Comparison of ENCODE assay signal across 1 cellular context in genomic region chr14:50659327-50659974, GRCh38.
TF ChIP-seq lines count a peak whose summit lies in the region.

No MANE protein-coding gene starts in this region.

TF ChIP-seq in A549, 52 proteins besides CTCF, POLR2A, EP300 and RAD21 (continued from another document):
- TF ChIP-seq, protein P1, sequence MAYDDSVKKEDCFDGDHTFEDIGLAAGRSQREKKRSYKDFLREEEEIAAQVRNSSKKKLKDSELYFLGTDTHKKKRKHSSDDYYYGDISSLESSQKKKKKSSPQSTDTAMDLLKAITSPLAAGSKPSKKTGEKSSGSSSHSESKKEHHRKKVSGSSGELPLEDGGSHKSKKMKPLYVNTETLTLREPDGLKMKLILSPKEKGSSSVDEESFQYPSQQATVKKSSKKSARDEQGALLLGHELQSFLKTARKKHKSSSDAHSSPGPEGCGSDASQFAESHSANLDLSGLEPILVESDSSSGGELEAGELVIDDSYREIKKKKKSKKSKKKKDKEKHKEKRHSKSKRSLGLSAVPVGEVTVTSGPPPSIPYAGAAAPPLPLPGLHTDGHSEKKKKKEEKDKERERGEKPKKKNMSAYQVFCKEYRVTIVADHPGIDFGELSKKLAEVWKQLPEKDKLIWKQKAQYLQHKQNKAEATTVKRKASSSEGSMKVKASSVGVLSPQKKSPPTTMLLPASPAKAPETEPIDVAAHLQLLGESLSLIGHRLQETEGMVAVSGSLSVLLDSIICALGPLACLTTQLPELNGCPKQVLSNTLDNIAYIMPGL (CRISPR knock-in tag; IDR thresholded peaks at IDR 0.05; ENCODE audit: borderline replicate concordance), result no peak
- no peak for TF ChIP-seq TFCP2L1 (CRISPR knock-in tag; IDR thresholded peaks at IDR 0.05)
- TF ChIP-seq MAFK (IDR thresholded peaks at IDR 0.05; ENCODE audit: partially characterized antibody), result no peak
- TF ChIP-seq, protein P2, sequence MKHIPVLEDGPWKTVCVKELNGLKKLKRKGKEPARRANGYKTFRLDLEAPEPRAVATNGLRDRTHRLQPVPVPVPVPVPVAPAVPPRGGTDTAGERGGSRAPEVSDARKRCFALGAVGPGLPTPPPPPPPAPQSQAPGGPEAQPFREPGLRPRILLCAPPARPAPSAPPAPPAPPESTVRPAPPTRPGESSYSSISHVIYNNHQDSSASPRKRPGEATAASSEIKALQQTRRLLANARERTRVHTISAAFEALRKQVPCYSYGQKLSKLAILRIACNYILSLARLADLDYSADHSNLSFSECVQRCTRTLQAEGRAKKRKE (CRISPR knock-in tag; IDR thresholded peaks at IDR 0.05; ENCODE audit: low read depth), result no peak
